ENCODE assay signal across 1 cellular context in genomic region chr5:173823721-173824567, GRCh38.
TF ChIP-seq lines count a peak whose summit lies in the region.

No MANE protein-coding gene starts in this region.

TF ChIP-seq in HepG2, 621 proteins besides CTCF, POLR2A, EP300 and RAD21 (continued from another document and continues in another):
- TF ChIP-seq ZNF20 (CRISPR knock-in tag; IDR thresholded peaks at IDR 0.05): no peak
- TF ChIP-seq FIP1L1 (IDR thresholded peaks at IDR 0.05; ENCODE audit: borderline replicate concordance, insufficient read depth, low read depth, low read length): no peak
- peak; percentile 68; the same call in 1 of the 2 replicates for TF ChIP-seq ZSCAN30 (CRISPR knock-in tag; IDR thresholded peaks at IDR 0.05)
- peak; percentile 87; the same call in 1 of the 2 replicates for TF ChIP-seq FOXC1 (CRISPR knock-in tag; IDR thresholded peaks at IDR 0.05; ENCODE audit: borderline replicate concordance)
- TF ChIP-seq SSRP1 (CRISPR knock-in tag; IDR thresholded peaks at IDR 0.05): no peak
- no peak for TF ChIP-seq MAZ (IDR thresholded peaks at IDR 0.05; ENCODE audit: borderline replicate concordance, low read depth, low read length)
- TF ChIP-seq MAZ (CRISPR knock-in tag; IDR thresholded peaks at IDR 0.05; ENCODE audit: low read depth): peak; percentile 81
- TF ChIP-seq HNRNPUL1 (IDR thresholded peaks at IDR 0.05; ENCODE audit: low read depth, low read length): no peak
- TF ChIP-seq PLSCR1 (CRISPR knock-in tag; IDR thresholded peaks at IDR 0.05; ENCODE audit: borderline replicate concordance): no peak
- TF ChIP-seq ETV6 (CRISPR knock-in tag; conservative IDR thresholded peaks at IDR 0.05): peak; percentile 76
- no peak; the same call in 1 of the 2 replicates for TF ChIP-seq ZFP41 (CRISPR knock-in tag; IDR thresholded peaks at IDR 0.05; ENCODE audit: borderline replicate concordance)
- no peak for TF ChIP-seq NAIF1 (CRISPR knock-in tag; IDR thresholded peaks at IDR 0.05; ENCODE audit: borderline replicate concordance)
- TF ChIP-seq SKI (IDR thresholded peaks at IDR 0.05; ENCODE audit: partially characterized antibody): peak; percentile 89
- TF ChIP-seq ZFP36L1 (CRISPR knock-in tag; IDR thresholded peaks at IDR 0.05): peak; percentile 85; the same call in 1 of the 2 replicates
- TF ChIP-seq CHD2 (IDR thresholded peaks at IDR 0.05; ENCODE audit: low read depth, low read length): no peak
- TF ChIP-seq ZNF44 (CRISPR knock-in tag; IDR thresholded peaks at IDR 0.05): no peak
- TF ChIP-seq KMT2B (CRISPR knock-in tag; IDR thresholded peaks at IDR 0.05): no peak
- TF ChIP-seq MIER3 (CRISPR knock-in tag; IDR thresholded peaks at IDR 0.05; ENCODE audit: borderline replicate concordance): peak; percentile 91; the same call in 1 of the 2 replicates
- TF ChIP-seq KDM4B (CRISPR knock-in tag; IDR thresholded peaks at IDR 0.05): peak; percentile 80
- no peak for TF ChIP-seq IRX3 (CRISPR knock-in tag; IDR thresholded peaks at IDR 0.05; ENCODE audit: borderline replicate concordance, low read depth)
- peak; percentile 73; the same call in 1 of the 2 replicates for TF ChIP-seq PPARG (CRISPR knock-in tag; conservative IDR thresholded peaks at IDR 0.05)
- TF ChIP-seq ZNF747 (CRISPR knock-in tag; IDR thresholded peaks at IDR 0.05; ENCODE audit: borderline replicate concordance): peak; percentile 44; the same call in 1 of the 2 replicates
- 0 out of 2 replicates have a peak, but pooled peaks have one; percentile 67 for TF ChIP-seq ZFP1 (CRISPR knock-in tag; IDR thresholded peaks at IDR 0.05)
- TF ChIP-seq TGIF2 (CRISPR knock-in tag; IDR thresholded peaks at IDR 0.05): no peak
- TF ChIP-seq NR0B2 (CRISPR knock-in tag; IDR thresholded peaks at IDR 0.05): 0 out of 2 replicates have a peak, but pooled peaks have one; percentile 38
- peak; percentile 90; the same call in 1 of the 2 replicates for TF ChIP-seq THRA (CRISPR knock-in tag; IDR thresholded peaks at IDR 0.05; ENCODE audit: borderline replicate concordance)
- TF ChIP-seq HCFC1 (IDR thresholded peaks at IDR 0.05; ENCODE audit: low read depth, low read length): no peak
- peak; percentile 95 for TF ChIP-seq ZNF816 (CRISPR knock-in tag; IDR thresholded peaks at IDR 0.05; ENCODE audit: borderline replicate concordance)
- TF ChIP-seq ZNF781 (CRISPR knock-in tag; IDR thresholded peaks at IDR 0.05; ENCODE audit: borderline replicate concordance, not compliant biosample characterization): no peak
- TF ChIP-seq E2F1 (CRISPR knock-in tag; IDR thresholded peaks at IDR 0.05): no peak; the same call in 1 of the 2 replicates
- no peak for TF ChIP-seq ZNF282 (IDR thresholded peaks at IDR 0.05; ENCODE audit: partially characterized antibody)
- no peak for TF ChIP-seq NFE2 (CRISPR knock-in tag; IDR thresholded peaks at IDR 0.05)
- TF ChIP-seq ZNF570 (CRISPR knock-in tag; IDR thresholded peaks at IDR 0.05; ENCODE audit: borderline replicate concordance): no peak
- peak; percentile 95 for TF ChIP-seq ZNF121 (CRISPR knock-in tag; IDR thresholded peaks at IDR 0.05)
- peak; percentile 93 for TF ChIP-seq ETV5 (CRISPR knock-in tag; IDR thresholded peaks at IDR 0.05; ENCODE audit: borderline replicate concordance)
- peak; percentile 67 for TF ChIP-seq ELF1 (CRISPR knock-in tag; IDR thresholded peaks at IDR 0.05)
- TF ChIP-seq RXRB (CRISPR knock-in tag; IDR thresholded peaks at IDR 0.05; ENCODE audit: borderline replicate concordance): peak; percentile 96
- TF ChIP-seq XBP1 (CRISPR knock-in tag; IDR thresholded peaks at IDR 0.05): 0 out of 2 replicates have a peak, but pooled peaks have one; percentile 63
- peak; percentile 78 for TF ChIP-seq SPEN (CRISPR knock-in tag; IDR thresholded peaks at IDR 0.05; ENCODE audit: low read depth)
- TF ChIP-seq ATF3 (CRISPR knock-in tag; IDR thresholded peaks at IDR 0.05): no peak
- TF ChIP-seq MYPOP (CRISPR knock-in tag; IDR thresholded peaks at IDR 0.05): peak; percentile 44; the same call in 1 of the 2 replicates
- TF ChIP-seq ZNF263 (CRISPR knock-in tag; IDR thresholded peaks at IDR 0.05): no peak
- peak; percentile 55; the same call in 1 of the 2 replicates for TF ChIP-seq ZNF644 (CRISPR knock-in tag; IDR thresholded peaks at IDR 0.05; ENCODE audit: low read depth)
- no peak for TF ChIP-seq HNRNPK (IDR thresholded peaks at IDR 0.05; ENCODE audit: low read depth, low read length, poor library complexity, severe bottlenecking)
- peak; percentile 58 for TF ChIP-seq NFKBIZ (CRISPR knock-in tag; IDR thresholded peaks at IDR 0.05)
- TF ChIP-seq HES4 (CRISPR knock-in tag; IDR thresholded peaks at IDR 0.05; ENCODE audit: borderline replicate concordance): peak; percentile 51; the same call in 1 of the 2 replicates
- TF ChIP-seq SNAPC2 (CRISPR knock-in tag; IDR thresholded peaks at IDR 0.05): peak; percentile 94; the same call in 1 of the 2 replicates
- no peak for TF ChIP-seq ZNF205 (CRISPR knock-in tag; IDR thresholded peaks at IDR 0.05)
- 0 out of 2 replicates have a peak, but pooled peaks have one; percentile 17 for TF ChIP-seq TBP (CRISPR knock-in tag; IDR thresholded peaks at IDR 0.05)
- no peak for TF ChIP-seq ZNF367 (CRISPR knock-in tag; IDR thresholded peaks at IDR 0.05; ENCODE audit: borderline replicate concordance)
- TF ChIP-seq SNRNP70 (IDR thresholded peaks at IDR 0.05; ENCODE audit: low read depth, low read length): no peak
- TF ChIP-seq SIN3B (IDR thresholded peaks at IDR 0.05; ENCODE audit: low read length): no peak
- peak; percentile 93 for TF ChIP-seq CBFB (CRISPR knock-in tag; IDR thresholded peaks at IDR 0.05)
- TF ChIP-seq ATRX (CRISPR knock-in tag; IDR thresholded peaks at IDR 0.05; ENCODE audit: borderline replicate concordance): no peak
- TF ChIP-seq RXRA (CRISPR knock-in tag; IDR thresholded peaks at IDR 0.05): peak; percentile 82; the same call in 1 of the 2 replicates
- TF ChIP-seq STAT6 (CRISPR knock-in tag; IDR thresholded peaks at IDR 0.05; ENCODE audit: borderline replicate concordance): peak; percentile 96; the same call in 1 of the 2 replicates
- TF ChIP-seq SAFB2 (CRISPR knock-in tag; IDR thresholded peaks at IDR 0.05; ENCODE audit: borderline replicate concordance, low read depth): 0 out of 2 replicates have a peak, but pooled peaks have one; percentile 26
- no peak for TF ChIP-seq NR1H2 (CRISPR knock-in tag; IDR thresholded peaks at IDR 0.05; ENCODE audit: borderline replicate concordance, low read depth)
- TF ChIP-seq ZNF280D (CRISPR knock-in tag; IDR thresholded peaks at IDR 0.05): peak; percentile 3; the same call in 1 of the 2 replicates
- TF ChIP-seq ZNF232 (CRISPR knock-in tag; IDR thresholded peaks at IDR 0.05; ENCODE audit: borderline replicate concordance): peak; percentile 79; the same call in 1 of the 2 replicates
- no peak for TF ChIP-seq ZBTB49 (CRISPR knock-in tag; IDR thresholded peaks at IDR 0.05; ENCODE audit: borderline replicate concordance)
- TF ChIP-seq NFYC (CRISPR knock-in tag; IDR thresholded peaks at IDR 0.05): peak; percentile 58
- TF ChIP-seq KLF16 (CRISPR knock-in tag; IDR thresholded peaks at IDR 0.05): peak in 1 of 2 experiments; percentile 81; a peak in 2 of 4 replicates
